ENCODE assay signal across 8 cellular contexts in genomic region chr2:46876741-46877384, GRCh38. TPM values are rescaled to one million over a fixed set of nuclear protein-coding genes. Genes with fewer than 3 reads are reported as not detected.
DNase-seq lines count a peak whose midpoint lies in the region; ATAC-seq, FAIRE-seq and TF ChIP-seq lines count a peak whose summit lies in the region.

No MANE protein-coding gene starts in this region.

- no peaks in the 10 kb centered on the region for H3K79me2 ChIP-seq in keratinocyte (ENCODE audit: control insufficient read depth, insufficient read depth, low read length)

- in situ Hi-C loops in astrocyte of the spinal cord (cut with HindIII; ENCODE audit: low sequenced_read_pairs), result no loop called here

- H3K4me1 ChIP-seq in keratinocyte (ENCODE audit: control insufficient read depth, extremely low read depth, insufficient read depth, low read length), result peaks cover 18% of the 10 kb centered on the region

- H3K36me3 Mint-ChIP-seq in activated T-cell treated with anti-CD3 and anti-CD28 coated beads, Interleukin-2, amount 50 U/mL, for 72 hours (ENCODE audit: insufficient read depth in 2 of 2), result no peaks in the 10 kb centered on the region
- H3K36me3 Mint-ChIP-seq in type B pancreatic cell, result no peaks in the 10 kb centered on the region

- no peak for DNase-seq in activated T-cell treated with anti-CD3 and anti-CD28 coated beads, Interleukin-2, amount 50 U/mL, for 72 hours
- no peak for DNase-seq in activated T-cell treated with anti-CD3 and anti-CD28 coated beads, Interleukin-2, amount 50 U/mL, for 48 hours
- DNase-seq in NCI-H2196 treated with DMSO at 0.1 percent for 48 hours (lab: John Stamatoyannopoulos, UW; ENCODE audit: unreplicated experiment) (peak; percentile 72), astrocyte of the spinal cord (ENCODE audit: low read depth, low spot score) (peak; percentile 88), keratinocyte (ENCODE audit: low read depth, low spot score) (no peak), type B pancreatic cell (ENCODE audit: extremely low spot score, unreplicated experiment) (no peak)

- no peaks in the 10 kb centered on the region for H4K20me1 ChIP-seq in keratinocyte (ENCODE audit: control insufficient read depth, extremely low read depth, insufficient read depth, low read length)

- H3K4me2 ChIP-seq in keratinocyte (ENCODE audit: control insufficient read depth, extremely low read depth, insufficient read depth, low read depth, low read length), result no peak overlapping the region

- no peaks in the 10 kb centered on the region for H3K36me3 ChIP-seq in keratinocyte (ENCODE audit: control insufficient read depth in 2 of 2, extremely low read depth in 1 of 2, insufficient read depth in 2 of 2, low read length in 2 of 2)

- H3K27me3 ChIP-seq in keratinocyte (ENCODE audit: control insufficient read depth, extremely low read depth, insufficient read depth, low read length), result no peaks in the 10 kb centered on the region

- dilution Hi-C loops in keratinocyte (cut with MboI; ENCODE audit: extremely low pct_ligation_motif_present, low sequenced_read_pairs), result no loop called here

- no peak overlapping the region for H3K27ac ChIP-seq in keratinocyte (ENCODE audit: control insufficient read depth, insufficient read depth, low read length)

- no peak overlapping the region for H3K9ac ChIP-seq in keratinocyte (ENCODE audit: control insufficient read depth, extremely low read depth, insufficient read depth, low read length)

- TF ChIP-seq CTCF in astrocyte of the spinal cord (IDR thresholded peaks at IDR 0.05; ENCODE audit: low read depth, low read length) (peak; percentile 58), keratinocyte (optimal IDR thresholded peaks at IDR 0.05 in 1 of 3, IDR thresholded peaks at IDR 0.05 in 1 of 3, conservative IDR thresholded peaks at IDR 0.05 in 1 of 3; ENCODE audit: extremely low read depth in 1 of 3, insufficient read depth in 2 of 3, low read length in 3 of 3) (peak; percentile 22 to 58 (median 44)), type B pancreatic cell (conservative IDR thresholded peaks at IDR 0.05) (peak; percentile 34)

- ATAC-seq in activated T-cell treated with anti-CD3 and anti-CD28 coated beads, Interleukin-2, amount 50 U/mL, for 72 hours (replicated peaks in 1 of 2), result peak; percentile 17 to 33
- no peak for ATAC-seq in GM18520 (IDR thresholded peaks at IDR 0.05; ENCODE audit: unreplicated experiment)
- no peak for ATAC-seq in HG03460 (IDR thresholded peaks at IDR 0.05; ENCODE audit: unreplicated experiment)

- peaks cover 16% of the 10 kb centered on the region for H3K4me1 Mint-ChIP-seq in activated T-cell treated with anti-CD3 and anti-CD28 coated beads, Interleukin-2, amount 50 U/mL, for 72 hours (ENCODE audit: low read depth)
- peaks cover 12% of the 10 kb centered on the region for H3K4me1 Mint-ChIP-seq in type B pancreatic cell (ENCODE audit: unreplicated experiment)

- peaks cover 19% of the 10 kb centered on the region for H3K27me3 Mint-ChIP-seq in activated T-cell treated with anti-CD3 and anti-CD28 coated beads, Interleukin-2, amount 50 U/mL, for 72 hours (ENCODE audit: low read depth)
- H3K27me3 Mint-ChIP-seq in type B pancreatic cell, result no peaks in the 10 kb centered on the region

- peak overlapping the region; percentile 64 for H2AFZ ChIP-seq in keratinocyte (ENCODE audit: control insufficient read depth, low read length)

- FAIRE-seq in keratinocyte (lab: Jason Lieb, UNC), result no peak

- H3K4me3 ChIP-seq in astrocyte of the spinal cord (ENCODE audit: low read depth, low read length) (no peak overlapping the region), keratinocyte (ENCODE audit: control insufficient read depth in 2 of 3, extremely low read depth in 1 of 3, insufficient read depth in 2 of 3, low read depth in 1 of 3, low read length in 3 of 3) (no peak overlapping the region)

- H3K4me3 Mint-ChIP-seq in activated T-cell treated with anti-CD3 and anti-CD28 coated beads, Interleukin-2, amount 50 U/mL, for 72 hours, result no peak overlapping the region
- H3K4me3 Mint-ChIP-seq in type B pancreatic cell, result no peak overlapping the region

- no peaks in the 10 kb centered on the region for H3K9me3 ChIP-seq in keratinocyte (ENCODE audit: control insufficient read depth, low read depth, low read length)

- no peaks in the 10 kb centered on the region for H3K9me1 ChIP-seq in keratinocyte (ENCODE audit: control insufficient read depth, extremely low read depth, insufficient read depth, low read length)

- H3K27ac Mint-ChIP-seq in activated T-cell treated with anti-CD3 and anti-CD28 coated beads, Interleukin-2, amount 50 U/mL, for 72 hours, result no peak overlapping the region
- no peak overlapping the region for H3K27ac Mint-ChIP-seq in type B pancreatic cell

- no peaks in the 10 kb centered on the region for H3K9me3 Mint-ChIP-seq in activated T-cell treated with anti-CD3 and anti-CD28 coated beads, Interleukin-2, amount 50 U/mL, for 72 hours
- no peaks in the 10 kb centered on the region for H3K9me3 Mint-ChIP-seq in type B pancreatic cell

RNA-seq across cellular contexts. Expression of gene MCFD2, which starts 38.7 kb away (rescaled TPM):
- total RNA-seq in activated T-cell treated with anti-CD3 and anti-CD28 coated beads, Interleukin-2, amount 50 U/mL, for 72 hours, result 10 to 100 TPM; 50.1 to 59.3 TPM
- 77.7 to 132 TPM (median 79.3 TPM) in 3 replicates for polyA plus RNA-seq in keratinocyte
- 37.1 TPM for polyA plus RNA-seq in keratinocyte (2011; ENCODE audit: low read depth)
- polyA plus RNA-seq in keratinocyte (2011; cell fraction: cytosol; rRNA removed), result 47.2 and 86.9 TPM in 2 replicates
- polyA plus RNA-seq in keratinocyte (2011; cell fraction: nucleus; rRNA removed), result 66.7 and 79.6 TPM in 2 replicates
- polyA plus RNA-seq in keratinocyte (2012; ENCODE audit: low replicate concordance), result 32.9 and 72.5 TPM in 2 replicates
- polyA minus RNA-seq in keratinocyte, result 67.9 to 134 TPM (median 90.8 TPM) in 3 replicates
- 61.0 TPM for polyA minus RNA-seq in keratinocyte (2011; cell fraction: cytosol; rRNA and poly(A)+ RNA removed)
- polyA minus RNA-seq in keratinocyte (2011; cell fraction: nucleus; rRNA and poly(A)+ RNA removed), result 59.9 and 90.0 TPM in 2 replicates
- total RNA-seq in type B pancreatic cell (ENCODE audit: low replicate concordance), result 66.7 and 72.4 TPM in 2 replicates

Comparison
In these comparisons a context has a peak if more than half of its experiments do, and no peak if none do; other contexts are left out.
1. ATAC-seq: peak in activated T-cell treated with anti-CD3 and anti-CD28 coated beads, Interleukin-2, amount 50 U/mL, for 72 hours (2 of 2); none in GM18520 (single experiment) and HG03460 (single experiment).
2. DNase-seq: peak in NCI-H2196 treated with DMSO at 0.1 percent for 48 hours (single experiment) and astrocyte of the spinal cord (single experiment); none in activated T-cell treated with anti-CD3 and anti-CD28 coated beads, Interleukin-2, amount 50 U/mL, for 72 hours (0 of 2), activated T-cell treated with anti-CD3 and anti-CD28 coated beads, Interleukin-2, amount 50 U/mL, for 48 hours (0 of 2), keratinocyte (single experiment) and type B pancreatic cell (single experiment).
3. Peak in every context shown above with its lines, with median percentiles within 50 percentile points of each other: CTCF ChIP-seq.